In the genomic region with DNA sequence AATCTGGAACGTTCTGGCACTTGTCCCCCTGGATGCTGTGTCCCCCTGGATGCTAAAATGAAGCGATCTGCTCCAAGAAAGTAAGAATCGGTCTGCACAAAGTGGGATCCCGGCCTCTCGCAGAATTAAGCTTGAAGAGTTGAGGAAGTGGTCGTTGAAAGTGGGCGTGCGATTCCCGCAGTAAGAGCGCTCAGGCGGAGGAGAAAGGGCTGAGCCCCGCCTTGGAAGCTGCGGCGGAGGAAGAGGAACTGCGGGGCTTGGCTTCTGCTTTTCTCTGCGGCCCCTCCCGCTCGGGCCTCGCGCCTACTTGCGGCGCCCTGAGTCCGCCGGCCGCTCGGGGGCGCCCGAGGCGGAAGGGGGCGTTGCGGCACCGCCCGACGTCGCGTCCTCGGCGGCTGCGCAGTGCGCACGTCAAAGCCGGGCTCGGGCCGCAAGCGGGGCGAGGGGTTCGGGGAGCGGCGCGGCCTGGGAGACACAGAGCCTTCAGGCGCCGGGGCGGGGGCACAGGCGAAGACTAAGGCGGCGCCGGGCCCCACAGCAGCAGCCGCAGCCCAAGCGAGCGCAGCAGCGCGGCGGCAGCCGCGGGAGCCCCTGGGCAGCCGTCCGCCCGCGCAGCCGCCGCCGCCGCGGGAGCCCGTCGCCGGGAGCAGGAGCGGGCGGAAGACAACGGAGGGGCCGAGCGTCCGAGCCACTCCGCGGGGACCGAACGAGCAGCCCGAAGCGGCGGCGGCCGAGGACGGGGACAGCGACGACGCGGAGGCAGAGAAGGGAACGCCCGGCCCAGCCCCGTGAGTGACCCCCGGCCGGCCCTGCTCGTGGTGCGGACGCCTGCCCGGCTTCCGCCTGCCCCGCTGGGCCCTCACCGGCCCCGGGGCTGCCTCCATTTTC, we compare ENCODE assay signal across 8 cellular contexts. TPM values are rescaled to one million over a fixed set of nuclear protein-coding genes. Genes with fewer than 3 reads are reported as not detected.
DNase-seq lines count a peak whose midpoint lies in the region; ATAC-seq, FAIRE-seq and TF ChIP-seq lines count a peak whose summit lies in the region.

Gene CAB39, plus strand, starts transcription at position 400 of the 888 bp plus-strand sequence. CDS start 47,160 bp downstream, outside the sequence.

- in situ Hi-C loops in GM13976 (cut with MboI; ENCODE audit: low sequenced_read_pairs, unreplicated experiment): no loop called here

- WGBS in psoas muscle, 3 donors: 1 to 2% (median 1%) methylated on average over 56 to 110 of the region's 110 CpGs

- H3K4me1 ChIP-seq in psoas muscle: peaks cover 38% of the 10 kb centered on the region

- H3K27me3 ChIP-seq in psoas muscle (ENCODE audit: insufficient read depth in 3 of 3, low read length in 2 of 3): no peaks in the 10 kb centered on the region

- peak within 1 kb of the TSS; percentile 88 for H3K4me3 ChIP-seq in psoas muscle

- FAIRE-seq in urothelium cell line (lab: Jason Lieb, UNC): peak; percentile 75

- no peaks in the 10 kb centered on the region for H3K9me3 ChIP-seq in psoas muscle

- peak within 1 kb of the TSS; percentile 97 for H3K27ac ChIP-seq in psoas muscle

- peak; percentile 99 for TF ChIP-seq CTCF in GM13976 (IDR thresholded peaks at IDR 0.05; ENCODE audit: borderline replicate concordance, control extremely low read depth, extremely low read depth, insufficient read depth, missing control alignments)
- TF ChIP-seq CTCF in psoas muscle (IDR thresholded peaks at IDR 0.05): peak; percentile 89

- H3K36me3 ChIP-seq in psoas muscle (ENCODE audit: insufficient read depth in 1 of 2, low read depth in 1 of 2): no peaks in the 10 kb centered on the region

- intact Hi-C loops in T-helper 1 cell treated with Interleukin-12 subunit alpha and Interleukin-12 subunit beta and Interleukin-4 antibody, amounts not matched to agents 30 ng/mL and 1 ng/mL, for 36 hours (cut with micrococcal nuclease): loop anchor here (1.0 to 10.0 kb wide), 10 partner anchors 18 to 890 kb away; partner anchors contain the start of genes NCL, PSMD1 and SP140L
- intact Hi-C loops in left ventricle myocardium superior (cut with micrococcal nuclease): loop anchor here (10.0 kb wide), 1 partner anchor 82 kb away; no protein-coding TSS in a partner anchor
- intact Hi-C loops in psoas muscle (cut with DNase I): loop anchor here (2.0 to 5.0 kb wide), 4 partner anchors 35 to 1365 kb away; no protein-coding TSS in a partner anchor

- DNase-seq in GM13976 (ENCODE audit: low spot score) (peak; percentile 95), NCI-H1436 treated with DMSO at 0.1 percent for 48 hours (lab: John Stamatoyannopoulos, UW) (peak; percentile 35), amniotic stem cell (lab: John Stamatoyannopoulos, UW) (peak; percentile 88), left ventricle myocardium superior (peak; percentile 95), psoas muscle (peak; percentile 88 to 92), urothelium cell line (ENCODE audit: low spot score) (peak; percentile 95)

- ATAC-seq in HG02852 (IDR thresholded peaks at IDR 0.05; ENCODE audit: unreplicated experiment) (peak; percentile 82), left ventricle myocardium superior (peak; percentile 95), psoas muscle (peak; percentile 90 to 94 (median 91))

RNA-seq across cellular contexts. Expression of gene CAB39, which starts in this region (rescaled TPM):
- total RNA-seq in T-helper 1 cell treated with Interleukin-12 subunit alpha and Interleukin-12 subunit beta and Interleukin-4 antibody, amounts not matched to agents 30 ng/mL and 1 ng/mL, for 36 hours: 255 and 256 TPM in 2 replicates
- total RNA-seq in left ventricle myocardium superior (86.2 TPM), psoas muscle (100 to 1,000 TPM; 107 to 139 (median 128) TPM)
- 100 to 1,000 TPM in 1 of 3 donors, 10 to 100 TPM in 2; 36.0 to 166 (median 55.3) TPM for polyA plus RNA-seq in psoas muscle

Comparison
In these comparisons a context has a peak if more than half of its experiments do, and no peak if none do; other contexts are left out.
1. Peak in every context shown above with its lines: DNase-seq, ATAC-seq, H3K4me3 ChIP-seq and H3K27ac ChIP-seq.
2. DNase-seq: peak in every context shown above with its lines; median percentile 95 in GM13976; 95 in left ventricle myocardium superior; 95 in urothelium cell line; 90 in psoas muscle; 88 in amniotic stem cell; 35 in NCI-H1436 treated with DMSO at 0.1 percent for 48 hours.